ENCODE assay signal across 24 cellular contexts in genomic region chr2:226684563-226684959, GRCh38.
DNase-seq lines count a peak whose midpoint lies in the region; ATAC-seq, FAIRE-seq and TF ChIP-seq lines count a peak whose summit lies in the region.
"Had no signal": no experiment of that assay in that cellular context is flagged by ENCODE, and none has a peak within 500 bp of the region (broad histone marks: within the 10 kb centered on the region; RNA-seq: fewer than 3 reads in every experiment).

No MANE protein-coding gene starts in this region.

- DNase-seq in NCI-H774 (lab: John Stamatoyannopoulos, UW) (peak; percentile 7), bronchial epithelial cell (ENCODE audit: low read depth) (no peak), stomach (no peak), SIG-M5 treated with dmso at 0.1 percent for 504 hours (lab: John Stamatoyannopoulos, UW; ENCODE audit: unreplicated experiment) (no peak), adrenal gland (no peak)
- DNase-seq: 8988T; ACHN; AML-193; BE2C; CD4-positive, alpha-beta T cell; CD8-positive, alpha-beta memory T cell; DMS 273 treated with DMSO at 0.1 percent for 48 hours; DMS79; EL; GDM1; H9; HFFc6 had no signal

- H3K9me3 ChIP-seq in mucosa of stomach (ENCODE audit: control insufficient read depth, low read length): no peaks in the 10 kb centered on the region
- no peaks in the 10 kb centered on the region for H3K9me3 ChIP-seq in stomach
- no peaks in the 10 kb centered on the region for H3K9me3 ChIP-seq in adrenal gland (replicated peaks in 1 of 3)
- H3K9me3 ChIP-seq: A549, BE2C had no signal

- TF ChIP-seq EP300 in stomach (IDR thresholded peaks at IDR 0.05): no peak

- H3K36me3 ChIP-seq in bronchial epithelial cell (ENCODE audit: control insufficient read depth, insufficient read depth, low read length): no peaks in the 10 kb centered on the region
- no peaks in the 10 kb centered on the region for H3K36me3 ChIP-seq in mucosa of stomach (ENCODE audit: control insufficient read depth, insufficient read depth, low read length)
- no peaks in the 10 kb centered on the region for H3K36me3 ChIP-seq in stomach
- H3K36me3 ChIP-seq in adrenal gland (replicated peaks in 1 of 2): no peaks in the 10 kb centered on the region
- H3K36me3 ChIP-seq: BE2C; BLaER1 treated with 17β-estradiol and CSF1 and Interleukin-3, amounts not matched to agents 10 nM and 100 nM had no signal

- no peaks in the 10 kb centered on the region for H3K27me3 ChIP-seq in bronchial epithelial cell (ENCODE audit: control insufficient read depth, insufficient read depth, low read length)
- H3K27me3 ChIP-seq in mucosa of stomach (ENCODE audit: control insufficient read depth, insufficient read depth, low read length): no peaks in the 10 kb centered on the region
- H3K27me3 ChIP-seq in stomach: no peaks in the 10 kb centered on the region
- no peaks in the 10 kb centered on the region for H3K27me3 ChIP-seq in adrenal gland
- H3K27me3 ChIP-seq: BE2C had no signal

- 62 to 77% (median 71%) methylated on average over 4 of the region's 4 CpGs for WGBS in stomach, 5 donors
- 77 to 86% (median 80%) methylated on average over 4 of the region's 4 CpGs for WGBS in adrenal gland, 4 donors

- intact Hi-C loops in stomach (cut with DNase I; ENCODE audit: low total_unique reads) (no loop called here), adrenal gland (cut with DNase I) (no loop called here)

- H3K4me1 ChIP-seq in mucosa of stomach (ENCODE audit: control insufficient read depth, insufficient read depth, low read length) (peaks cover 65% of the 10 kb centered on the region), stomach (peaks cover 5 to 21% (median 11%) of the 10 kb centered on the region in 4 donors), adrenal gland (replicated peaks in 1 of 2) (no peaks in the 10 kb centered on the region)
- H3K4me1 ChIP-seq: A549, BE2C had no signal

- no peak overlapping the region for H3K4me3 ChIP-seq in bronchial epithelial cell (ENCODE audit: low read depth, low read length)
- H3K4me3 ChIP-seq in mucosa of stomach (ENCODE audit: low read length): no peak overlapping the region
- H3K4me3 ChIP-seq in stomach: no peak overlapping the region
- H3K4me3 ChIP-seq in adrenal gland: no peak overlapping the region
- H3K4me3 ChIP-seq: A549; BLaER1 treated with 17β-estradiol and CSF1 and Interleukin-3, amounts not matched to agents 10 nM and 100 nM; GM12878; GM23338 had no signal

- no peak for TF ChIP-seq CTCF in bronchial epithelial cell (IDR thresholded peaks at IDR 0.05; ENCODE audit: insufficient read depth, low read length, severe bottlenecking)
- no peak for TF ChIP-seq CTCF in stomach (IDR thresholded peaks at IDR 0.05)
- no peak for TF ChIP-seq CTCF in adrenal gland (IDR thresholded peaks at IDR 0.05)

- no peak for ATAC-seq in GM18870 (IDR thresholded peaks at IDR 0.05; ENCODE audit: unreplicated experiment)
- ATAC-seq: A549, GM12878, GM23338 had no signal

- peak; percentile 13 for FAIRE-seq in bronchial epithelial cell (lab: Jason Lieb, UNC)
- FAIRE-seq: A549, D721Med, GM12878 had no signal

- peak overlapping the region; percentile 4 for H3K9ac ChIP-seq in mucosa of stomach (ENCODE audit: low read length)
- H3K9ac ChIP-seq: BLaER1 treated with 17β-estradiol and CSF1 and Interleukin-3, amounts not matched to agents 10 nM and 100 nM had no signal

- TF ChIP-seq POLR2A in stomach (IDR thresholded peaks at IDR 0.05) (no peak), adrenal gland (IDR thresholded peaks at IDR 0.05) (no peak)

- peak overlapping the region in 3 of 5 donors; percentile 9 to 67 (median 41) for H3K27ac ChIP-seq in stomach
- no peak overlapping the region for H3K27ac ChIP-seq in adrenal gland
- H3K27ac ChIP-seq: A549; BLaER1 treated with 17β-estradiol and CSF1 and Interleukin-3, amounts not matched to agents 10 nM and 100 nM had no signal

Comparison
In these comparisons a context has a peak if more than half of its experiments do, and no peak if none do; other contexts are left out.
1. H3K27ac ChIP-seq: peak in stomach (3 of 5); none in adrenal gland (0 of 5).